Comparison of ENCODE assay signal across 10 cellular contexts in the genomic region with DNA sequence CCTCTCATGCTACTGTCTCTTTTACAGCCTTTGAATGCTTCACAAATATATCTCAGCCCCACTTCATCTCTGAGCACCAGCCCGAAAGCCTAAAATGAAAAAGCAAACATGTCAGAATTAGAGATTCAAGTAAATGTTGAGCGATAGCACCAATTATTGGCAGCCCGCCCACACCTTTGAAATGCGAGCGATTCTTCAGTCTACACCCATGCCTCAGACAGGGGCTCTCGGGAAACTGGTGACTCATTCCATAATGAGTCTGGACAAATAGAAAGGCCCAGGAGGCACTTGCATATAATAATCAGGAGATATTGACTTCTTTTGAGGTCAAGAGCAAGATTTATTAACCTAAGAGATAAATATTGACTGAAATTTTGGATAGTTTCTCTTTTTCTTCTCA.
A peak's percentile ranks its signal among the peaks of the same experiment; 100 is the strongest.
DNase-seq lines count a peak whose midpoint lies in the region; ATAC-seq and TF ChIP-seq lines count a peak whose summit lies in the region.
"Had no signal": no experiment of that assay in that cellular context is flagged by ENCODE, and none has a peak within 500 bp of the region (broad histone marks: within the 10 kb centered on the region; RNA-seq: fewer than 3 reads in every experiment).

No MANE protein-coding gene starts in this region.

- no peak for ATAC-seq in SK-N-SH treated with all-trans-retinoic acid at 6 μM for 48 hours
- no peak for ATAC-seq in HG02798 (IDR thresholded peaks at IDR 0.05; ENCODE audit: poor library complexity, unreplicated experiment)
- no peak for ATAC-seq in HG03159 (IDR thresholded peaks at IDR 0.05; ENCODE audit: unreplicated experiment)

- peak; percentile 28 for DNase-seq in AG08396 (ENCODE audit: low spot score)
- peak; percentile 81 for DNase-seq in NCI-H1092 treated with DMSO at 0.1 percent for 48 hours (lab: John Stamatoyannopoulos, UW)
- peak; percentile 66 for DNase-seq in iris pigment epithelial cell (ENCODE audit: low read depth)
- no peak for DNase-seq in MV-4-11 (lab: John Stamatoyannopoulos, UW)
- DNase-seq in stimulated activated CD4-positive, alpha-beta T cell treated with anti-CD3 and anti-CD28 coated beads, Interleukin-12 subunit alpha, Interleukin-12 subunit beta, amount 100 ng/mL, for 4 hours = no peak
- DNase-seq: activated effector memory CD4-positive, alpha-beta T cell treated with anti-CD3 and anti-CD28 coated beads, Interleukin-2, amount 50 U/mL, for 16 hours; testis had no signal

TF ChIP-seq in SK-N-SH treated with all-trans-retinoic acid at 6 μM for 48 hours, 23 proteins besides CTCF, POLR2A, EP300 and RAD21:
- TF ChIP-seq ZNF70 (CRISPR knock-in tag; IDR thresholded peaks at IDR 0.05) = 0 out of 2 replicates have a peak, but pooled peaks have one; percentile 40
- no peak for TF ChIP-seq OSR1 (CRISPR knock-in tag; IDR thresholded peaks at IDR 0.05)
- no peak for TF ChIP-seq TSHZ2 (CRISPR knock-in tag; IDR thresholded peaks at IDR 0.05)
- TF ChIP-seq TOX (CRISPR knock-in tag; IDR thresholded peaks at IDR 0.05; ENCODE audit: borderline replicate concordance) = no peak

Comparison
In these comparisons a context has a peak if more than half of its experiments do, and no peak if none do; other contexts are left out.
1. DNase-seq: peak in AG08396 (single experiment), NCI-H1092 treated with DMSO at 0.1 percent for 48 hours (single experiment) and iris pigment epithelial cell (single experiment); none in MV-4-11 (single experiment) and stimulated activated CD4-positive, alpha-beta T cell treated with anti-CD3 and anti-CD28 coated beads, Interleukin-12 subunit alpha, Interleukin-12 subunit beta, amount 100 ng/mL, for 4 hours (single experiment).